23 cellular contexts compared by ENCODE assay signal in the genomic region with DNA sequence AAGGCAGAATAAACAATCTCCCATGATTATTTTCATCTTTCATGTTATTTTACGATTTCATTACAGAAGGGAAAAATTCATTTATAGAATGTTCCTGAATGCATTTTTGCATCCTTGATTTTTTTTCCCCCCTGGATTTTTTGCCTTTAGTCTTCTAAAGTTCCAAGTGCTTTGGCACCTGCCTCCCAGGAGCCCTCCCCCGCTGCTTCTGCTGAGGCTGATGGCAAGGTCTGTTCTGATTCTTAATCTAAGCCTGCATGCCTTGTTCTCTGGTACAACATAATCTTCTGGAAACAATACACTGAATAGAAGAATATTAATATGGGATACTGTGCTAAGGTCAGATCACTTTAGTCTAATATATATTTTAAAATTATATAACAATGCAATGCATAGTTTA.
DNase-seq lines count a peak whose midpoint lies in the region; ATAC-seq and TF ChIP-seq lines count a peak whose summit lies in the region.
"Had no signal": no experiment of that assay in that cellular context is flagged by ENCODE, and none has a peak within 500 bp of the region (broad histone marks: within the 10 kb centered on the region; RNA-seq: fewer than 3 reads in every experiment).

No MANE protein-coding gene starts in this region.

- no peaks in the 10 kb centered on the region for H3K27me3 Mint-ChIP-seq in stimulated activated naive CD8-positive, alpha-beta T cell treated with anti-CD3 and anti-CD28 coated beads, Interleukin-15, amount 100 ng/mL, for 72 hours

- POLR2A ChIA-PET in HEK293T (lab: Yijun Ruan, JAX), result no interaction called here

- H3K27ac Mint-ChIP-seq in stimulated activated naive CD8-positive, alpha-beta T cell treated with anti-CD3 and anti-CD28 coated beads, Interleukin-15, amount 100 ng/mL, for 72 hours, result peak overlapping the region; percentile 3 to 85
- H3K27ac Mint-ChIP-seq: CD14-positive monocyte had no signal

- peak; percentile 45 for DNase-seq in NCI-H82 (lab: John Stamatoyannopoulos, UW)
- no peak for DNase-seq in NCI-H82 treated with DMSO at 0.1 percent for 48 hours (lab: John Stamatoyannopoulos, UW; ENCODE audit: unreplicated experiment)
- DNase-seq in stimulated activated naive CD8-positive, alpha-beta T cell treated with anti-CD3 and anti-CD28 coated beads, Interleukin-15, amount 100 ng/mL, for 72 hours, result no peak
- no peak for DNase-seq in stimulated activated naive CD8-positive, alpha-beta T cell treated with anti-CD3 and anti-CD28 coated beads, Interleukin-15, Interleukin-2, amounts not matched to agents 100 U/mL and 50 U/mL, for 24 hours
- DNase-seq in head of caudate nucleus, result peak in 36 of 42 donors; percentile 14 to 79 (median 48)
- no peak for DNase-seq in HEK293T (ENCODE audit: extremely low spot score)
- DNase-seq in epidermal melanocyte (ENCODE audit: insufficient read length, low spot score), result no peak
- DNase-seq in GM03348 (ENCODE audit: low spot score), result no peak
- DNase-seq: ACHN, BE2C, Calu3, DMS153, DND-41, GOT3, KBM-7, MM.1S, NCI-H1436, NCI-H187, NCI-H2171 treated with DMSO at 0.1 percent for 48 hours, NCI-H345, NCI-H510A treated with DMSO at 0.1 percent for 48 hours, SIG-M5 had no signal

- no peak overlapping the region for H3K4me3 Mint-ChIP-seq in stimulated activated naive CD8-positive, alpha-beta T cell treated with anti-CD3 and anti-CD28 coated beads, Interleukin-15, amount 100 ng/mL, for 72 hours
- H3K4me3 Mint-ChIP-seq: CD14-positive monocyte had no signal

- H3K4me1 Mint-ChIP-seq in stimulated activated naive CD8-positive, alpha-beta T cell treated with anti-CD3 and anti-CD28 coated beads, Interleukin-15, amount 100 ng/mL, for 72 hours, result no peaks in the 10 kb centered on the region
- H3K4me1 Mint-ChIP-seq: CD14-positive monocyte had no signal

- CTCF ChIA-PET in HEK293T (lab: Yijun Ruan, JAX), result no interaction called here

- no peak for ATAC-seq in stimulated activated naive CD8-positive, alpha-beta T cell treated with anti-CD3 and anti-CD28 coated beads, Interleukin-15, amount 100 ng/mL, for 72 hours
- no peak for ATAC-seq in stimulated activated naive CD8-positive, alpha-beta T cell treated with anti-CD3 and anti-CD28 coated beads, Interleukin-15, Interleukin-2, amounts not matched to agents 100 U/mL and 50 U/mL, for 24 hours

- intact Hi-C loops in head of caudate nucleus (cut with DNase I), result no loop called here

- no peaks in the 10 kb centered on the region for H3K9me3 Mint-ChIP-seq in stimulated activated naive CD8-positive, alpha-beta T cell treated with anti-CD3 and anti-CD28 coated beads, Interleukin-15, amount 100 ng/mL, for 72 hours
- H3K9me3 Mint-ChIP-seq: CD14-positive monocyte had no signal

TF ChIP-seq in HEK293T, 16 proteins besides CTCF, POLR2A, EP300 and RAD21:
- no peak for TF ChIP-seq HDGF (IDR thresholded peaks at IDR 0.05; ENCODE audit: borderline replicate concordance)
- no peak for TF ChIP-seq ZNF384 (IDR thresholded peaks at IDR 0.05)
- TF ChIP-seq SP1 (IDR thresholded peaks at IDR 0.05), result no peak
- no peak for TF ChIP-seq ELF4 (IDR thresholded peaks at IDR 0.05)
- TF ChIP-seq, protein P1, sequence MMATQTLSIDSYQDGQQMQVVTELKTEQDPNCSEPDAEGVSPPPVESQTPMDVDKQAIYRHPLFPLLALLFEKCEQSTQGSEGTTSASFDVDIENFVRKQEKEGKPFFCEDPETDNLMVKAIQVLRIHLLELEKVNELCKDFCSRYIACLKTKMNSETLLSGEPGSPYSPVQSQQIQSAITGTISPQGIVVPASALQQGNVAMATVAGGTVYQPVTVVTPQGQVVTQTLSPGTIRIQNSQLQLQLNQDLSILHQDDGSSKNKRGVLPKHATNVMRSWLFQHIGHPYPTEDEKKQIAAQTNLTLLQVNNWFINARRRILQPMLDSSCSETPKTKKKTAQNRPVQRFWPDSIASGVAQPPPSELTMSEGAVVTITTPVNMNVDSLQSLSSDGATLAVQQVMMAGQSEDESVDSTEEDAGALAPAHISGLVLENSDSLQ (IDR thresholded peaks at IDR 0.05), result no peak
- TF ChIP-seq FOXK2 (IDR thresholded peaks at IDR 0.05), result no peak
- no peak for TF ChIP-seq TARDBP (IDR thresholded peaks at IDR 0.05)
- TF ChIP-seq CTBP1 (IDR thresholded peaks at IDR 0.05; ENCODE audit: borderline replicate concordance), result no peak
- no peak for TF ChIP-seq FOXA1 (IDR thresholded peaks at IDR 0.05)
- no peak for TF ChIP-seq SUZ12 (IDR thresholded peaks at IDR 0.05)
- no peak for TF ChIP-seq LEF1 (IDR thresholded peaks at IDR 0.05; ENCODE audit: borderline replicate concordance)
- no peak for TF ChIP-seq ARNT (IDR thresholded peaks at IDR 0.05)
- TF ChIP-seq BHLHE40 (IDR thresholded peaks at IDR 0.05; ENCODE audit: borderline replicate concordance), result no peak
- no peak for TF ChIP-seq NFRKB (IDR thresholded peaks at IDR 0.05)
- no peak for TF ChIP-seq L3MBTL2 (conservative IDR thresholded peaks at IDR 0.05)
- TF ChIP-seq FOXM1 (IDR thresholded peaks at IDR 0.05; ENCODE audit: borderline replicate concordance), result no peak

Comparison
In these comparisons a context has a peak if more than half of its experiments do, and no peak if none do; other contexts are left out.
1. DNase-seq: peak in NCI-H82 (single experiment) and head of caudate nucleus (36 of 42); none in NCI-H82 treated with DMSO at 0.1 percent for 48 hours (single experiment), stimulated activated naive CD8-positive, alpha-beta T cell treated with anti-CD3 and anti-CD28 coated beads, Interleukin-15, amount 100 ng/mL, for 72 hours (0 of 2), stimulated activated naive CD8-positive, alpha-beta T cell treated with anti-CD3 and anti-CD28 coated beads, Interleukin-15, Interleukin-2, amounts not matched to agents 100 U/mL and 50 U/mL, for 24 hours (single experiment), HEK293T (single experiment), epidermal melanocyte (single experiment) and GM03348 (single experiment).